2 cellular contexts compared by ENCODE assay signal in the genomic region with DNA sequence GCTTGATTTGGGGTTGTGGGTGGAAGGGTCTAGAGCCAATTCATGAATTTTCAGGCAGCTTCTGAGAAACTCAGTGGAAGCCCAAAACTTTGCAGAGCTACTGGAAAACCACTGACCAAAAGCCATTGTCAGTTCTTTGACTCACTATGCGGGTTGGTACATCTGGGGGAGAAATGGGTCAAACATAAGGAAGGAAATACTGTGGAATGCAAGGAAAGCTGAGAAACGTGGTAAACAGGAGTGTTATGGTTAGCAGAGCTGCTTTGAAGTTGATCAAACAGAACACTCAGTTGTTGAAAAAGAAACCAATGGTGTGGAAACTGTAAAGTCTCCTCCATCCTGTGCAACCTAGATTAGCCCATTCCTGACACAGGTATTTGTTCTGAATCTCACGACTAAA.
TF ChIP-seq lines count a peak whose summit lies in the region.

No MANE protein-coding gene starts in this region.

TF ChIP-seq in GM23338, 12 proteins besides CTCF, POLR2A, EP300 and RAD21 (continued from another document):
- TF ChIP-seq, protein P1, sequence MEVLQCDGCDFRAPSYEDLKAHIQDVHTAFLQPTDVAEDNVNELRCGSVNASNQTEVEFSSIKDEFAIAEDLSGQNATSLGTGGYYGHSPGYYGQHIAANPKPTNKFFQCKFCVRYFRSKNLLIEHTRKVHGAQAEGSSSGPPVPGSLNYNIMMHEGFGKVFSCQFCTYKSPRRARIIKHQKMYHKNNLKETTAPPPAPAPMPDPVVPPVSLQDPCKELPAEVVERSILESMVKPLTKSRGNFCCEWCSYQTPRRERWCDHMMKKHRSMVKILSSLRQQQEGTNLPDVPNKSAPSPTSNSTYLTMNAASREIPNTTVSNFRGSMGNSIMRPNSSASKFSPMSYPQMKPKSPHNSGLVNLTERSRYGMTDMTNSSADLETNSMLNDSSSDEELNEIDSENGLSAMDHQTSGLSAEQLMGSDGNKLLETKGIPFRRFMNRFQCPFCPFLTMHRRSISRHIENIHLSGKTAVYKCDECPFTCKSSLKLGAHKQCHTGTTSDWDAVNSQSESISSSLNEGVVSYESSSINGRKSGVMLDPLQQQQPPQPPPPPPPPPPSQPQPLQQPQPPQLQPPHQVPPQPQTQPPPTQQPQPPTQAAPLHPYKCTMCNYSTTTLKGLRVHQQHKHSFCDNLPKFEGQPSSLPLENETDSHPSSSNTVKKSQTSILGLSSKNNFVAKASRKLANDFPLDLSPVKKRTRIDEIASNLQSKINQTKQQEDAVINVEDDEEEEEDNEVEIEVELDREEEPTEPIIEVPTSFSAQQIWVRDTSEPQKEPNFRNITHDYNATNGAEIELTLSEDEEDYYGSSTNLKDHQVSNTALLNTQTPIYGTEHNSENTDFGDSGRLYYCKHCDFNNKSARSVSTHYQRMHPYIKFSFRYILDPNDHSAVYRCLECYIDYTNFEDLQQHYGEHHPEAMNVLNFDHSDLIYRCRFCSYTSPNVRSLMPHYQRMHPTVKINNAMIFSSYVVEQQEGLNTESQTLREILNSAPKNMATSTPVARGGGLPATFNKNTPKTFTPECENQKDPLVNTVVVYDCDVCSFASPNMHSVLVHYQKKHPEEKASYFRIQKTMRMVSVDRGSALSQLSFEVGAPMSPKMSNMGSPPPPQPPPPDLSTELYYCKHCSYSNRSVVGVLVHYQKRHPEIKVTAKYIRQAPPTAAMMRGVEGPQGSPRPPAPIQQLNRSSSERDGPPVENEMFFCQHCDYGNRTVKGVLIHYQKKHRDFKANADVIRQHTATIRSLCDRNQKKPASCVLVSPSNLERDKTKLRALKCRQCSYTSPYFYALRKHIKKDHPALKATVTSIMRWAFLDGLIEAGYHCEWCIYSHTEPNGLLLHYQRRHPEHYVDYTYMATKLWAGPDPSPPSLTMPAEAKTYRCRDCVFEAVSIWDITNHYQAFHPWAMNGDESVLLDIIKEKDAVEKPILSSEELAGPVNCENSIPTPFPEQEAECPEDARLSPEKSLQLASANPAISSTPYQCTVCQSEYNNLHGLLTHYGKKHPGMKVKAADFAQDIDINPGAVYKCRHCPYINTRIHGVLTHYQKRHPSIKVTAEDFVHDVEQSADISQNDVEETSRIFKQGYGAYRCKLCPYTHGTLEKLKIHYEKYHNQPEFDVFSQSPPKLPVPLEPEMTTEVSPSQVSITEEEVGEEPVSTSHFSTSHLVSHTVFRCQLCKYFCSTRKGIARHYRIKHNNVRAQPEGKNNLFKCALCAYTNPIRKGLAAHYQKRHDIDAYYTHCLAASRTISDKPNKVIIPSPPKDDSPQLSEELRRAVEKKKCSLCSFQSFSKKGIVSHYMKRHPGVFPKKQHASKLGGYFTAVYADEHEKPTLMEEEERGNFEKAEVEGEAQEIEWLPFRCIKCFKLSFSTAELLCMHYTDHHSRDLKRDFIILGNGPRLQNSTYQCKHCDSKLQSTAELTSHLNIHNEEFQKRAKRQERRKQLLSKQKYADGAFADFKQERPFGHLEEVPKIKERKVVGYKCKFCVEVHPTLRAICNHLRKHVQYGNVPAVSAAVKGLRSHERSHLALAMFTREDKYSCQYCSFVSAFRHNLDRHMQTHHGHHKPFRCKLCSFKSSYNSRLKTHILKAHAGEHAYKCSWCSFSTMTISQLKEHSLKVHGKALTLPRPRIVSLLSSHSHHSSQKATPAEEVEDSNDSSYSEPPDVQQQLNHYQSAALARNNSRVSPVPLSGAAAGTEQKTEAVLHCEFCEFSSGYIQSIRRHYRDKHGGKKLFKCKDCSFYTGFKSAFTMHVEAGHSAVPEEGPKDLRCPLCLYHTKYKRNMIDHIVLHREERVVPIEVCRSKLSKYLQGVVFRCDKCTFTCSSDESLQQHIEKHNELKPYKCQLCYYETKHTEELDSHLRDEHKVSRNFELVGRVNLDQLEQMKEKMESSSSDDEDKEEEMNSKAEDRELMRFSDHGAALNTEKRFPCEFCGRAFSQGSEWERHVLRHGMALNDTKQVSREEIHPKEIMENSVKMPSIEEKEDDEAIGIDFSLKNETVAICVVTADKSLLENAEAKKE (CRISPR knock-in tag; IDR thresholded peaks at IDR 0.05) = no peak
- no peak for TF ChIP-seq NANOG (IDR thresholded peaks at IDR 0.05; ENCODE audit: borderline replicate concordance)

TF ChIP-seq in HepG2, 621 proteins besides CTCF, POLR2A, EP300 and RAD21 (continued from another document and continues in another):
- TF ChIP-seq, protein P2, sequence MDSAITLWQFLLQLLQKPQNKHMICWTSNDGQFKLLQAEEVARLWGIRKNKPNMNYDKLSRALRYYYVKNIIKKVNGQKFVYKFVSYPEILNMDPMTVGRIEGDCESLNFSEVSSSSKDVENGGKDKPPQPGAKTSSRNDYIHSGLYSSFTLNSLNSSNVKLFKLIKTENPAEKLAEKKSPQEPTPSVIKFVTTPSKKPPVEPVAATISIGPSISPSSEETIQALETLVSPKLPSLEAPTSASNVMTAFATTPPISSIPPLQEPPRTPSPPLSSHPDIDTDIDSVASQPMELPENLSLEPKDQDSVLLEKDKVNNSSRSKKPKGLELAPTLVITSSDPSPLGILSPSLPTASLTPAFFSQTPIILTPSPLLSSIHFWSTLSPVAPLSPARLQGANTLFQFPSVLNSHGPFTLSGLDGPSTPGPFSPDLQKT (CRISPR knock-in tag; IDR thresholded peaks at IDR 0.05; ENCODE audit: borderline replicate concordance) = no peak
- TF ChIP-seq WIZ (CRISPR knock-in tag; IDR thresholded peaks at IDR 0.05) = no peak
- TF ChIP-seq FOXK1 (CRISPR knock-in tag; IDR thresholded peaks at IDR 0.05; ENCODE audit: borderline replicate concordance, low read depth) = 0 out of 2 replicates have a peak, but pooled peaks have one; percentile 21
- TF ChIP-seq BCL6 (CRISPR knock-in tag; IDR thresholded peaks at IDR 0.05) = peak; percentile 57
- TF ChIP-seq MAF1 (CRISPR knock-in tag; IDR thresholded peaks at IDR 0.05; ENCODE audit: borderline replicate concordance) = no peak
- TF ChIP-seq KLF9 (CRISPR knock-in tag; IDR thresholded peaks at IDR 0.05; ENCODE audit: low read depth) = no peak
- peak; percentile 70 for TF ChIP-seq MED1 (CRISPR knock-in tag; IDR thresholded peaks at IDR 0.05)
- TF ChIP-seq PTBP1 (IDR thresholded peaks at IDR 0.05; ENCODE audit: low read depth, low read length, poor library complexity, severe bottlenecking) = no peak
- TF ChIP-seq SIX4 (CRISPR knock-in tag; IDR thresholded peaks at IDR 0.05) = peak; percentile 39; the same call in 1 of the 2 replicates
- TF ChIP-seq, protein P3, sequence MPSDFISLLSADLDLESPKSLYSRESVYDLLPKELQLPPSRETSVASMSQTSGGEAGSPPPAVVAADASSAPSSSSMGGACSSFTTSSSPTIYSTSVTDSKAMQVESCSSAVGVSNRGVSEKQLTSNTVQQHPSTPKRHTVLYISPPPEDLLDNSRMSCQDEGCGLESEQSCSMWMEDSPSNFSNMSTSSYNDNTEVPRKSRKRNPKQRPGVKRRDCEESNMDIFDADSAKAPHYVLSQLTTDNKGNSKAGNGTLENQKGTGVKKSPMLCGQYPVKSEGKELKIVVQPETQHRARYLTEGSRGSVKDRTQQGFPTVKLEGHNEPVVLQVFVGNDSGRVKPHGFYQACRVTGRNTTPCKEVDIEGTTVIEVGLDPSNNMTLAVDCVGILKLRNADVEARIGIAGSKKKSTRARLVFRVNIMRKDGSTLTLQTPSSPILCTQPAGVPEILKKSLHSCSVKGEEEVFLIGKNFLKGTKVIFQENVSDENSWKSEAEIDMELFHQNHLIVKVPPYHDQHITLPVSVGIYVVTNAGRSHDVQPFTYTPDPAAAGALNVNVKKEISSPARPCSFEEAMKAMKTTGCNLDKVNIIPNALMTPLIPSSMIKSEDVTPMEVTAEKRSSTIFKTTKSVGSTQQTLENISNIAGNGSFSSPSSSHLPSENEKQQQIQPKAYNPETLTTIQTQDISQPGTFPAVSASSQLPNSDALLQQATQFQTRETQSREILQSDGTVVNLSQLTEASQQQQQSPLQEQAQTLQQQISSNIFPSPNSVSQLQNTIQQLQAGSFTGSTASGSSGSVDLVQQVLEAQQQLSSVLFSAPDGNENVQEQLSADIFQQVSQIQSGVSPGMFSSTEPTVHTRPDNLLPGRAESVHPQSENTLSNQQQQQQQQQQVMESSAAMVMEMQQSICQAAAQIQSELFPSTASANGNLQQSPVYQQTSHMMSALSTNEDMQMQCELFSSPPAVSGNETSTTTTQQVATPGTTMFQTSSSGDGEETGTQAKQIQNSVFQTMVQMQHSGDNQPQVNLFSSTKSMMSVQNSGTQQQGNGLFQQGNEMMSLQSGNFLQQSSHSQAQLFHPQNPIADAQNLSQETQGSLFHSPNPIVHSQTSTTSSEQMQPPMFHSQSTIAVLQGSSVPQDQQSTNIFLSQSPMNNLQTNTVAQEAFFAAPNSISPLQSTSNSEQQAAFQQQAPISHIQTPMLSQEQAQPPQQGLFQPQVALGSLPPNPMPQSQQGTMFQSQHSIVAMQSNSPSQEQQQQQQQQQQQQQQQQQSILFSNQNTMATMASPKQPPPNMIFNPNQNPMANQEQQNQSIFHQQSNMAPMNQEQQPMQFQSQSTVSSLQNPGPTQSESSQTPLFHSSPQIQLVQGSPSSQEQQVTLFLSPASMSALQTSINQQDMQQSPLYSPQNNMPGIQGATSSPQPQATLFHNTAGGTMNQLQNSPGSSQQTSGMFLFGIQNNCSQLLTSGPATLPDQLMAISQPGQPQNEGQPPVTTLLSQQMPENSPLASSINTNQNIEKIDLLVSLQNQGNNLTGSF (CRISPR knock-in tag; IDR thresholded peaks at IDR 0.05) = no peak
- TF ChIP-seq FOXA3 (CRISPR knock-in tag; IDR thresholded peaks at IDR 0.05) = peak; percentile 72
- TF ChIP-seq, protein P4, sequence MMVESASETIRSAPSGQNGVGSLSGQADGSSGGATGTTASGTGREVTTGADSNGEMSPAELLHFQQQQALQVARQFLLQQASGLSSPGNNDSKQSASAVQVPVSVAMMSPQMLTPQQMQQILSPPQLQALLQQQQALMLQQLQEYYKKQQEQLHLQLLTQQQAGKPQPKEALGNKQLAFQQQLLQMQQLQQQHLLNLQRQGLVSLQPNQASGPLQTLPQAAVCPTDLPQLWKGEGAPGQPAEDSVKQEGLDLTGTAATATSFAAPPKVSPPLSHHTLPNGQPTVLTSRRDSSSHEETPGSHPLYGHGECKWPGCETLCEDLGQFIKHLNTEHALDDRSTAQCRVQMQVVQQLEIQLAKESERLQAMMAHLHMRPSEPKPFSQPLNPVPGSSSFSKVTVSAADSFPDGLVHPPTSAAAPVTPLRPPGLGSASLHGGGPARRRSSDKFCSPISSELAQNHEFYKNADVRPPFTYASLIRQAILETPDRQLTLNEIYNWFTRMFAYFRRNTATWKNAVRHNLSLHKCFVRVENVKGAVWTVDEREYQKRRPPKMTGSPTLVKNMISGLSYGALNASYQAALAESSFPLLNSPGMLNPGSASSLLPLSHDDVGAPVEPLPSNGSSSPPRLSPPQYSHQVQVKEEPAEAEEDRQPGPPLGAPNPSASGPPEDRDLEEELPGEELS (CRISPR knock-in tag; IDR thresholded peaks at IDR 0.05) = peak; percentile 86
- TF ChIP-seq FOXA1 (IDR thresholded peaks at IDR 0.05) = no peak
- TF ChIP-seq FOXA1 (CRISPR knock-in tag; IDR thresholded peaks at IDR 0.05) = peak; percentile 59
- no peak for TF ChIP-seq ZNF598 (CRISPR knock-in tag; IDR thresholded peaks at IDR 0.05; ENCODE audit: borderline replicate concordance)
- TF ChIP-seq NCOA1 (CRISPR knock-in tag; IDR thresholded peaks at IDR 0.05) = no peak
- no peak for TF ChIP-seq MTA3 (CRISPR knock-in tag; IDR thresholded peaks at IDR 0.05)
- TF ChIP-seq, protein P5, sequence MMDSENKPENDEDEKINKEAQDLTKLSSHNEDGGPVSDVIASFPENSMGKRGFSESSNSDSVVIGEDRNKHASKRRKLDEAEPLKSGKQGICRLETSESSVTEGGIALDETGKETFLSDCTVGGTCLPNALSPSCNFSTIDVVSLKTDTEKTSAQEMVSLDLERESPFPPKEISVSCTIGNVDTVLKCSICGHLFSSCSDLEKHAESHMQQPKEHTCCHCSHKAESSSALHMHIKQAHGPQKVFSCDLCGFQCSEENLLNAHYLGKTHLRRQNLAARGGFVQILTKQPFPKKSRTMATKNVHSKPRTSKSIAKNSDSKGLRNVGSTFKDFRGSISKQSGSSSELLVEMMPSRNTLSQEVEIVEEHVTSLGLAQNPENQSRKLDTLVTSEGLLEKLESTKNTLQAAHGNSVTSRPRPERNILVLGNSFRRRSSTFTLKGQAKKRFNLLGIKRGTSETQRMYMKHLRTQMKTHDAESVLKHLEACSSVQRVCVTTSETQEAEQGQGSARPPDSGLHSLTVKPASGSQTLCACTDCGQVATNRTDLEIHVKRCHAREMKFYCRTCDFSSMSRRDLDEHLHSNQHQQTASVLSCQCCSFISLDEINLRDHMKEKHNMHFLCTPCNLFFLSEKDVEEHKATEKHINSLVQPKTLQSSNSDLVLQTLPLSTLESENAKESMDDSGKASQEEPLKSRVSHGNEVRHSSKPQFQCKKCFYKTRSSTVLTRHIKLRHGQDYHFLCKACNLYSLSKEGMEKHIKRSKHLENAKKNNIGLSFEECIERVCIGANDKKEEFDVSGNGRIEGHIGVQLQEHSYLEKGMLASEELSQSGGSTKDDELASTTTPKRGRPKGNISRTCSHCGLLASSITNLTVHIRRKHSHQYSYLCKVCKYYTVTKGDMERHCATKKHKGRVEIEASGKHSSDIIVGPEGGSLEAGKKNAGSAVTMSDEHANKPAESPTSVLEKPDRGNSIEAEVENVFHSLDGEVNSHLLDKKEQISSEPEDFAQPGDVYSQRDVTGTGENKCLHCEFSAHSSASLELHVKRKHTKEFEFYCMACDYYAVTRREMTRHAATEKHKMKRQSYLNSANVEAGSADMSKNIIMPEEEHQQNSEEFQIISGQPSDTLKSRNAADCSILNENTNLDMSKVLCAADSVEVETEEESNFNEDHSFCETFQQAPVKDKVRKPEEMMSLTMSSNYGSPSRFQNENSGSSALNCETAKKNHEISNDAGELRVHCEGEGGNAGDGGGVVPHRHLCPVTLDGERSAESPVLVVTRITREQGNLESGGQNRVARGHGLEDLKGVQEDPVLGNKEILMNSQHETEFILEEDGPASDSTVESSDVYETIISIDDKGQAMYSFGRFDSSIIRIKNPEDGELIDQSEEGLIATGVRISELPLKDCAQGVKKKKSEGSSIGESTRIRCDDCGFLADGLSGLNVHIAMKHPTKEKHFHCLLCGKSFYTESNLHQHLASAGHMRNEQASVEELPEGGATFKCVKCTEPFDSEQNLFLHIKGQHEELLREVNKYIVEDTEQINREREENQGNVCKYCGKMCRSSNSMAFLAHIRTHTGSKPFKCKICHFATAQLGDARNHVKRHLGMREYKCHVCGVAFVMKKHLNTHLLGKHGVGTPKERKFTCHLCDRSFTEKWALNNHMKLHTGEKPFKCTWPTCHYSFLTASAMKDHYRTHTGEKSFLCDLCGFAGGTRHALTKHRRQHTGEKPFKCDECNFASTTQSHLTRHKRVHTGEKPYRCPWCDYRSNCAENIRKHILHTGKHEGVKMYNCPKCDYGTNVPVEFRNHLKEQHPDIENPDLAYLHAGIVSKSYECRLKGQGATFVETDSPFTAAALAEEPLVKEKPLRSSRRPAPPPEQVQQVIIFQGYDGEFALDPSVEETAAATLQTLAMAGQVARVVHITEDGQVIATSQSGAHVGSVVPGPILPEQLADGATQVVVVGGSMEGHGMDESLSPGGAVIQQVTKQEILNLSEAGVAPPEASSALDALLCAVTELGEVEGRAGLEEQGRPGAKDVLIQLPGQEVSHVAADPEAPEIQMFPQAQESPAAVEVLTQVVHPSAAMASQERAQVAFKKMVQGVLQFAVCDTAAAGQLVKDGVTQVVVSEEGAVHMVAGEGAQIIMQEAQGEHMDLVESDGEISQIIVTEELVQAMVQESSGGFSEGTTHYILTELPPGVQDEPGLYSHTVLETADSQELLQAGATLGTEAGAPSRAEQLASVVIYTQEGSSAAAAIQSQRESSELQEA (CRISPR knock-in tag; IDR thresholded peaks at IDR 0.05; ENCODE audit: not compliant biosample characterization) = no peak
- no peak for TF ChIP-seq RFX3 (CRISPR knock-in tag; IDR thresholded peaks at IDR 0.05)
- TF ChIP-seq SNAI1 (CRISPR knock-in tag; IDR thresholded peaks at IDR 0.05; ENCODE audit: borderline replicate concordance) = no peak
- TF ChIP-seq ZNF709 (CRISPR knock-in tag; IDR thresholded peaks at IDR 0.05) = no peak
- no peak for TF ChIP-seq ZNF547 (CRISPR knock-in tag; IDR thresholded peaks at IDR 0.05)
- TF ChIP-seq PPARG (CRISPR knock-in tag; conservative IDR thresholded peaks at IDR 0.05) = peak; percentile 66; the same call in 1 of the 2 replicates
- TF ChIP-seq RELA (CRISPR knock-in tag; IDR thresholded peaks at IDR 0.05) = no peak
- no peak for TF ChIP-seq HOXD1 (CRISPR knock-in tag; IDR thresholded peaks at IDR 0.05)
